ENCODE assay signal across 7 cellular contexts in genomic region chr4:4829837-4830236, GRCh38.
"Had no signal": no experiment of that assay in that cellular context is flagged by ENCODE, and none has a peak within 500 bp of the region (broad histone marks: within the 10 kb centered on the region; RNA-seq: fewer than 3 reads in every experiment).

No MANE protein-coding gene starts in this region.

- DNase-seq: IMR-90, KBM-7, KG1 had no signal

- H3K4me3 Mint-ChIP-seq: IgD-negative memory B cell had no signal

- H3K9ac ChIP-seq: KMS-11 had no signal

- H3K27ac ChIP-seq: HL-60, KMS-11 had no signal

- H3K4me1 Mint-ChIP-seq: IgD-negative memory B cell had no signal

- H3K4me2 ChIP-seq: KMS-11 had no signal

- H3K27ac Mint-ChIP-seq: IgD-negative memory B cell had no signal

- FAIRE-seq: HTR-8/SVneo had no signal
